ENCODE assay signal across 8 cellular contexts in genomic region chr19:57947419-57948134, GRCh38. TPM values are rescaled to one million over a fixed set of nuclear protein-coding genes. Genes with fewer than 3 reads are reported as not detected.
DNase-seq lines count a peak whose midpoint lies in the region; ATAC-seq and TF ChIP-seq lines count a peak whose summit lies in the region.

Gene ZNF256, minus strand, starts transcription at chr19:57947706. Its CDS starts 232 bp downstream, at chr19:57947474.

- ATAC-seq in GM21390 (IDR thresholded peaks at IDR 0.05; ENCODE audit: unreplicated experiment): peak; percentile 88
- ATAC-seq in foreskin keratinocyte: peak; percentile 85
- peak; percentile 98 for ATAC-seq in stimulated activated naive CD8-positive, alpha-beta T cell treated with anti-CD3 and anti-CD28 coated beads, Interleukin-15, amount 100 ng/mL, for 72 hours

- peak; percentile 89 for TF ChIP-seq CTCF in foreskin keratinocyte (conservative IDR thresholded peaks at IDR 0.05)
- TF ChIP-seq CTCF in neural crest cell (conservative IDR thresholded peaks at IDR 0.05): peak; percentile 77

- peaks cover 3% of the 10 kb centered on the region for H3K27me3 Mint-ChIP-seq in neural crest cell (ENCODE audit: low read depth)
- no peaks in the 10 kb centered on the region for H3K27me3 Mint-ChIP-seq in stimulated activated naive CD8-positive, alpha-beta T cell treated with anti-CD3 and anti-CD28 coated beads, Interleukin-15, amount 100 ng/mL, for 72 hours

- H3K27ac Mint-ChIP-seq in neural crest cell (ENCODE audit: unreplicated experiment): peak within 1 kb of the TSS; percentile 97
- H3K27ac Mint-ChIP-seq in stimulated activated naive CD8-positive, alpha-beta T cell treated with anti-CD3 and anti-CD28 coated beads, Interleukin-15, amount 100 ng/mL, for 72 hours: peak within 1 kb of the TSS; percentile 94 to 98

- no peaks in the 10 kb centered on the region for H3K4me1 ChIP-seq in foreskin keratinocyte

- H3K36me3 Mint-ChIP-seq in neural crest cell (ENCODE audit: low read depth): peaks cover 52% of the 10 kb centered on the region

- H3K4me1 Mint-ChIP-seq in neural crest cell: peaks cover 21% of the 10 kb centered on the region
- peaks cover 13% of the 10 kb centered on the region for H3K4me1 Mint-ChIP-seq in stimulated activated naive CD8-positive, alpha-beta T cell treated with anti-CD3 and anti-CD28 coated beads, Interleukin-15, amount 100 ng/mL, for 72 hours

- no peaks in the 10 kb centered on the region for H3K27me3 ChIP-seq in foreskin keratinocyte

- peaks cover 39% of the 10 kb centered on the region for H3K9me3 Mint-ChIP-seq in neural crest cell
- H3K9me3 Mint-ChIP-seq in stimulated activated naive CD8-positive, alpha-beta T cell treated with anti-CD3 and anti-CD28 coated beads, Interleukin-15, amount 100 ng/mL, for 72 hours: peaks cover 35 to 56% of the 10 kb centered on the region in 2 donors

- DNase-seq in D341Med (ENCODE audit: low spot score): peak; percentile 97
- DNase-seq in HuH-7 (ENCODE audit: low spot score): peak; percentile 92
- DNase-seq in RPMI8226: peak; percentile 98
- peak; percentile 73 to 79 (median 76) for DNase-seq in activated naive CD4-positive, alpha-beta T cell (lab: John Stamatoyannopoulos, UW)
- DNase-seq in foreskin keratinocyte: peak; percentile 81 to 92
- DNase-seq in neural crest cell (ENCODE audit: low read depth, low spot score): peak; percentile 97
- DNase-seq in stimulated activated naive CD8-positive, alpha-beta T cell treated with anti-CD3 and anti-CD28 coated beads, Interleukin-15, amount 100 ng/mL, for 72 hours: peak; percentile 91 to 95

- H3K27ac ChIP-seq in foreskin keratinocyte: peak within 1 kb of the TSS; percentile 3

- H3K4me3 Mint-ChIP-seq in neural crest cell: peak within 1 kb of the TSS; percentile 99
- peak within 1 kb of the TSS; percentile 96 for H3K4me3 Mint-ChIP-seq in stimulated activated naive CD8-positive, alpha-beta T cell treated with anti-CD3 and anti-CD28 coated beads, Interleukin-15, amount 100 ng/mL, for 72 hours

RNA-seq across cellular contexts. Expression of gene ZNF256, which starts in this region (rescaled TPM):
- total RNA-seq in foreskin keratinocyte (5.9 and 6.0 TPM in 2 replicates), neural crest cell (11.3 and 12.6 TPM in 2 replicates)
- 2.5 and 2.7 TPM in 2 replicates for polyA plus RNA-seq in foreskin keratinocyte

Comparison
In these comparisons a context has a peak if more than half of its experiments do, and no peak if none do; other contexts are left out.
1. Peak in every context shown above with its lines: DNase-seq, ATAC-seq and H3K27ac ChIP-seq.